1 cellular context compared by ENCODE assay signal in genomic region chr12:124503305-124503704, GRCh38.
TF ChIP-seq lines count a peak whose summit lies in the region.

No MANE protein-coding gene starts in this region.

TF ChIP-seq in GM23338, 12 proteins besides CTCF, POLR2A, EP300 and RAD21 (continued from another document):
- no peak for TF ChIP-seq REST (IDR thresholded peaks at IDR 0.05; ENCODE audit: unreplicated experiment)
- TF ChIP-seq NANOG (IDR thresholded peaks at IDR 0.05; ENCODE audit: borderline replicate concordance), result no peak
- no peak for TF ChIP-seq ZNF331 (CRISPR knock-in tag; IDR thresholded peaks at IDR 0.05; ENCODE audit: low read depth)
- TF ChIP-seq JUNB (IDR thresholded peaks at IDR 0.05; ENCODE audit: unreplicated experiment), result no peak
- no peak for TF ChIP-seq STAT1 (IDR thresholded peaks at IDR 0.05; ENCODE audit: unreplicated experiment)
- TF ChIP-seq ETS1 (IDR thresholded peaks at IDR 0.05), result no peak
- TF ChIP-seq ZNF114 (CRISPR knock-in tag; IDR thresholded peaks at IDR 0.05), result no peak
- no peak for TF ChIP-seq ZNF462 (CRISPR knock-in tag; IDR thresholded peaks at IDR 0.05)
- no peak for TF ChIP-seq CREB1 (CRISPR knock-in tag; IDR thresholded peaks at IDR 0.05; ENCODE audit: low read depth)
- TF ChIP-seq POLR2AphosphoS5 (IDR thresholded peaks at IDR 0.05; ENCODE audit: low read depth), result no peak
